Comparison of ENCODE assay signal across 8 cellular contexts in the genomic region with DNA sequence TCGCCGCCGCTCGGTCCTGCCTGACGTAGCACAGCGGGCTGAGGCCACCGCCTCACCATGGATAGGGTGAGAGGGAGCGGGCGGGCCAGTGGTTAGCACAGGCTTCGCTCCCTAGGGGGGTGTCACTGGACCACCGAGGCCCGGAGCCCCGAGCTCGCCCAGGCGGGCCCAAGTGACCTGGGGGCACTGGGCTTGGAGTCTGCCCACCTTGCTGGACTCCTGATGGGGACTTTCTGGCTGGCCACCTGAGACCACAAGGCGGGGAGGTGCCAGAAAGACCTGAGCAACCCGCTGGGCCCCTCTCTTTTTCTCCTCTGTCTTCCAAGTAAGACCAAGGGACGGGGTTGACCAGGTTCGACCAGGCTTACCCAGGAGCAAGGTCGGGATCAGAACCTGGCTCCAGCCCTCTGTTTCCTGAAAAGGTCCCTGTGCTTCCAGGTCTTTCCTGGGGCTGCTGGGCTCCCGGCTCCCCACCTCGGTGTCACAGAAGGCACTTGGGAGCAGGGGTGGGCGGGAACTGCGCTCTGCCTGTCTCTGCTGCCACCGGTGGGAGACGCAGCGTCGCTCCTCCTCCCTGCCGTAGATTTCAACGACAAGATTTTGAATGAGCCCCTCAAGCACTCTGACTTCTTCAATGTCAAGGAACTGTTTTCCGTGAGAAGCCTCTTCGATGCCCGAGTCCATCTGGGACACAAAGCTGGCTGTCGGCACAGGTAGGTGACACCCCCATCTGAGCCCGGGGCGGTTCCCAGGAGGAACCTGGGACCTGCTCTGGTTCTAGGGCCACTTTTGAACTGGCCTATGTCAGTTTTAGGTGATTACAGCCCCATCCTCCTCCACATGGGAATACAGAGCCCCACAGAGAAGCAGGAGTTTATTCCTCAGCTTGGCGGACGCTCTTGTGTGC. TPM values are rescaled to one million over a fixed set of nuclear protein-coding genes. Genes with fewer than 3 reads are reported as not detected.
DNase-seq lines count a peak whose midpoint lies in the region; ATAC-seq and TF ChIP-seq lines count a peak whose summit lies in the region.

No MANE protein-coding gene starts in this region.

- H3K27ac ChIP-seq in coronary artery (peak overlapping the region in 1 of 2 donors; percentile 80), mesendoderm (ENCODE audit: low read depth, low read length) (no peak overlapping the region), aorta (ENCODE audit: low read depth in 1 of 2, low read length in 2 of 2) (no peak overlapping the region)

- peak overlapping the region; percentile 80 for H3K4me2 ChIP-seq in mesendoderm (ENCODE audit: low read length)

- H2BK5ac ChIP-seq in mesendoderm (ENCODE audit: low read length): no peak overlapping the region

- no CpG with 5 or more reads among the region's 38 CpGs for WGBS in mesendoderm (ENCODE audit: extremely low coverage, insufficient coverage, low lambda C conversion rate)
- WGBS in aorta, 2 donors: 46 to 49% methylated on average over 34 to 38 of the region's 38 CpGs

- peak overlapping the region; percentile 97 for H3K9ac ChIP-seq in mesendoderm (ENCODE audit: low read length)

- H3K79me2 ChIP-seq in mesendoderm (ENCODE audit: control insufficient read depth, insufficient read depth, low read length): peaks cover 16% of the 10 kb centered on the region

- H3K36me3 ChIP-seq in mesendoderm (ENCODE audit: control insufficient read depth, insufficient read depth, low read length) (peaks cover 11% of the 10 kb centered on the region), aorta (ENCODE audit: control insufficient read depth in 1 of 2, insufficient read depth in 2 of 2, low read length in 1 of 2) (peaks cover 0 to 5% of the 10 kb centered on the region in 2 donors)

- TF ChIP-seq CTCF in GM12865 (IDR thresholded peaks at IDR 0.05; ENCODE audit: insufficient read depth, low read depth, low read length, missing control alignments): no peak
- no peak for TF ChIP-seq CTCF in coronary artery (IDR thresholded peaks at IDR 0.05)

- H3K4ac ChIP-seq in mesendoderm (ENCODE audit: low read depth, low read length): no peak overlapping the region

- H3K18ac ChIP-seq in mesendoderm (ENCODE audit: low read length): no peak overlapping the region

- no peak overlapping the region for H2BK15ac ChIP-seq in mesendoderm (replicated peaks; ENCODE audit: low read depth)

- intact Hi-C loops in aorta (cut with DNase I): loop anchor here in 1 of 2 donors (5.0 kb wide), 1 partner anchor 1429 kb away; no protein-coding TSS in a partner anchor

- no peak overlapping the region for H4K8ac ChIP-seq in mesendoderm (ENCODE audit: low read depth, low read length)

- H2AK5ac ChIP-seq in mesendoderm (ENCODE audit: low read length): no peak overlapping the region

- peaks cover 14% of the 10 kb centered on the region for H3K79me1 ChIP-seq in mesendoderm (ENCODE audit: low read length)

- no peak for DNase-seq in GM12865 (ENCODE audit: low read depth)
- peak; percentile 30 for DNase-seq in MV-4-11 (lab: John Stamatoyannopoulos, UW)
- no peak for DNase-seq in coronary artery (ENCODE audit: low spot score)
- peak; percentile 68 for DNase-seq in mesendoderm
- peak; percentile 45 to 65 for DNase-seq in aorta
- DNase-seq in dedifferentiated amniotic fluid mesenchymal stem cell (ENCODE audit: extremely low spot score): no peak

- H3K23ac ChIP-seq in mesendoderm (ENCODE audit: low read length): peak overlapping the region; percentile 45

- no peak overlapping the region for H2BK120ac ChIP-seq in mesendoderm (ENCODE audit: low read depth, low read length)

- H3K4me1 ChIP-seq in mesendoderm (ENCODE audit: control insufficient read depth, low read depth, low read length) (no peaks in the 10 kb centered on the region), aorta (ENCODE audit: control insufficient read depth in 1 of 2, insufficient read depth in 2 of 2, low read length in 2 of 2) (no peaks in the 10 kb centered on the region)

- peak overlapping the region; percentile 98 for H3K56ac ChIP-seq in mesendoderm (ENCODE audit: low read length)

- no peak overlapping the region for H4K5ac ChIP-seq in mesendoderm (ENCODE audit: low read length)

- H3K4me3 ChIP-seq in GM12865 (ENCODE audit: low read depth, low read length) (peak overlapping the region; percentile 78), coronary artery (peak overlapping the region; percentile 90), mesendoderm (ENCODE audit: low read length) (peak overlapping the region; percentile 95), aorta (ENCODE audit: low read length in 2 of 2) (peak overlapping the region; percentile 74 to 85)

- ATAC-seq in aorta (ENCODE audit: low FRiP score): no peak
- ATAC-seq in HG03135 (IDR thresholded peaks at IDR 0.05; ENCODE audit: unreplicated experiment): no peak
- no peak for ATAC-seq in GM18502 (IDR thresholded peaks at IDR 0.05; ENCODE audit: poor library complexity, unreplicated experiment)

- no peaks in the 10 kb centered on the region for H3K9me3 ChIP-seq in aorta (ENCODE audit: control insufficient read depth, low read length)

- H3K27me3 ChIP-seq in mesendoderm (ENCODE audit: insufficient read depth, low read length, poor library complexity) (no peaks in the 10 kb centered on the region), aorta (ENCODE audit: control insufficient read depth in 1 of 2, insufficient read depth in 2 of 2, low read length in 1 of 2) (no peaks in the 10 kb centered on the region)

RNA-seq across cellular contexts. Expression of gene MRPS2, which starts 1.0 kb away (rescaled TPM):
- 151 TPM for polyA plus RNA-seq in mesendoderm (2013, experiment 1 of 2)
- polyA plus RNA-seq in mesendoderm (2013, experiment 2 of 2): 158 TPM
- total RNA-seq in aorta: 10 to 100 TPM; 16.1 to 20.5 TPM
- 10 to 100 TPM; 15.5 to 30.5 TPM for polyA plus RNA-seq in aorta

RNA-seq across cellular contexts. Expression of gene LCN1, which starts 19.7 kb away (rescaled TPM):
- polyA plus RNA-seq in mesendoderm (2013, experiment 1 of 2): not detected
- 0.10 TPM for polyA plus RNA-seq in mesendoderm (2013, experiment 2 of 2)
- under 1 TPM in 1 of 2 donors, not detected in 1; 0.81 TPM for total RNA-seq in aorta
- not detected for polyA plus RNA-seq in aorta

RNA-seq across cellular contexts. Expression of gene PPP1R26, which starts 21.9 kb away (rescaled TPM):
- 8.3 TPM for polyA plus RNA-seq in mesendoderm (2013, experiment 1 of 2)
- polyA plus RNA-seq in mesendoderm (2013, experiment 2 of 2): 8.7 TPM
- 10 to 100 TPM; 11.4 to 14.2 TPM for total RNA-seq in aorta
- polyA plus RNA-seq in aorta: 10 to 100 TPM in 1 of 2 donors, 1 to 10 TPM in 1; 3.3 to 10.3 TPM

RNA-seq across cellular contexts. Expression of gene OBP2A, which starts 44.4 kb away (rescaled TPM):
- not detected for polyA plus RNA-seq in mesendoderm (2013, experiment 1 of 2)
- polyA plus RNA-seq in mesendoderm (2013, experiment 2 of 2): not detected
- total RNA-seq in aorta: not detected
- not detected for polyA plus RNA-seq in aorta

Comparison
In these comparisons a context has a peak if more than half of its experiments do, and no peak if none do; other contexts are left out.
1. DNase-seq: peak in MV-4-11 (single experiment), mesendoderm (single experiment) and aorta (2 of 2); none in GM12865 (single experiment), coronary artery (single experiment) and dedifferentiated amniotic fluid mesenchymal stem cell (single experiment).
2. Peak in every context shown above with its lines, with median percentiles within 50 percentile points of each other: H3K4me3 ChIP-seq.